Comparison of ENCODE assay signal across 8 cellular contexts in genomic region chr16:14824090-14824943, GRCh38. TPM values are rescaled to one million over a fixed set of nuclear protein-coding genes. Genes with fewer than 3 reads are reported as not detected.
DNase-seq lines count a peak whose midpoint lies in the region; ATAC-seq and TF ChIP-seq lines count a peak whose summit lies in the region.
"Not testable (repeated sequence)": the region's sequence is repeated elsewhere in the genome, so short reads cannot be mapped to it uniquely, and the experiment has no call there.

No MANE protein-coding gene starts in this region.

- not testable (repeated sequence) for H3K36me3 ChIP-seq in BE2C; PC-3 (ENCODE audit: low read depth, low read length); iPS-20b (ENCODE audit: insufficient read depth, low read depth, low read length); stomach

- H3K9me3 ChIP-seq in BE2C; PC-3 (ENCODE audit: low read length); iPS-20b (ENCODE audit: insufficient read depth, low read depth, low read length); stomach: not testable (repeated sequence)

- DNase-seq in BE2C (peak; percentile 7), stomach (peak; percentile 28)
- DNase-seq in PC-3; activated T-cell treated with anti-CD3 and anti-CD28 coated beads, Interleukin-2, amount 50 U/mL, for 72 hours; coronary artery (ENCODE audit: low spot score); Right ventricle myocardium superior; omental fat pad (ENCODE audit: low spot score): not testable (repeated sequence)

- POLR2A ChIA-PET in PC-3 (lab: Charles Lee; ENCODE audit: unreplicated experiment): not testable (repeated sequence)

- peak overlapping the region; percentile 28; the same call in 1 of the 2 replicates for H3K4me3 ChIP-seq in BE2C (ENCODE audit: low read depth, low read length)
- H3K4me3 ChIP-seq in PC-3 (ENCODE audit: low read length): not testable (repeated sequence)
- H3K4me3 ChIP-seq in coronary artery: peak overlapping the region; percentile 42
- peak overlapping the region; percentile 40; the same call in 1 of the 2 replicates for H3K4me3 ChIP-seq in iPS-20b (ENCODE audit: low read length)
- peak overlapping the region in 3 of 4 donors; percentile 13 to 25 (median 23) for H3K4me3 ChIP-seq in stomach

- H2AFZ ChIP-seq in PC-3 (ENCODE audit: low read length): not testable (repeated sequence)

- H3K4me1 Mint-ChIP-seq in activated T-cell treated with anti-CD3 and anti-CD28 coated beads, Interleukin-2, amount 50 U/mL, for 72 hours (ENCODE audit: low read depth): not testable (repeated sequence)

- H3K27ac Mint-ChIP-seq in activated T-cell treated with anti-CD3 and anti-CD28 coated beads, Interleukin-2, amount 50 U/mL, for 72 hours: not testable (repeated sequence)

- H3K9ac ChIP-seq in PC-3 (ENCODE audit: low read length); iPS-20b (ENCODE audit: low read depth, low read length): not testable (repeated sequence)

- not testable (repeated sequence) for H3K4me1 ChIP-seq in BE2C; PC-3 (ENCODE audit: insufficient read depth, low read length); iPS-20b (ENCODE audit: insufficient read depth, low read length); stomach

- TF ChIP-seq EP300 in stomach (IDR thresholded peaks at IDR 0.05): not testable (repeated sequence)

- not testable (repeated sequence) for H4K20me1 ChIP-seq in PC-3 (ENCODE audit: low read length)

- not testable (repeated sequence) for H3F3A ChIP-seq in PC-3 (ENCODE audit: low read length, unreplicated experiment)

- not testable (repeated sequence) for H3K36me3 Mint-ChIP-seq in activated T-cell treated with anti-CD3 and anti-CD28 coated beads, Interleukin-2, amount 50 U/mL, for 72 hours (ENCODE audit: insufficient read depth in 2 of 2)

- H3K79me2 ChIP-seq in PC-3 (ENCODE audit: low read length): not testable (repeated sequence)

- TF ChIP-seq POLR2A in stomach (IDR thresholded peaks at IDR 0.05): not testable (repeated sequence)

- not testable (repeated sequence) for H3K27me3 Mint-ChIP-seq in activated T-cell treated with anti-CD3 and anti-CD28 coated beads, Interleukin-2, amount 50 U/mL, for 72 hours (ENCODE audit: low read depth)

- not testable (repeated sequence) for H3K27ac ChIP-seq in PC-3 (ENCODE audit: low read length); coronary artery; iPS-20b (ENCODE audit: low read length); stomach

- not testable (repeated sequence) for BruUV-seq in PC-3 (replicated peaks; lab: Mats Ljungman, UMichigan)

- WGBS in stomach, 5 donors: 0 to 11% (median 5%) methylated on average over 2 to 7 of the region's 42 CpGs; no CpG with 5 or more reads in 2 of the 5 donors

- not testable (repeated sequence) for H3K4me3 Mint-ChIP-seq in activated T-cell treated with anti-CD3 and anti-CD28 coated beads, Interleukin-2, amount 50 U/mL, for 72 hours

- H3K27me3 ChIP-seq in BE2C; PC-3 (ENCODE audit: low read length); iPS-20b (ENCODE audit: insufficient read depth, low read length); stomach: not testable (repeated sequence)

- peak; percentile 80 for ATAC-seq in PC-3
- ATAC-seq in activated T-cell treated with anti-CD3 and anti-CD28 coated beads, Interleukin-2, amount 50 U/mL, for 72 hours (replicated peaks in 1 of 2): peak; percentile 43 to 53
- peak; percentile 91 for ATAC-seq in Right ventricle myocardium superior (ENCODE audit: poor library complexity)
- peak; percentile 66 for ATAC-seq in omental fat pad (ENCODE audit: low FRiP score)

- TF ChIP-seq CTCF in BE2C (IDR thresholded peaks at IDR 0.05; ENCODE audit: low read depth, low read length); PC-3 (conservative IDR thresholded peaks at IDR 0.05; ENCODE audit: low read depth, low read length); coronary artery (IDR thresholded peaks at IDR 0.05); omental fat pad (IDR thresholded peaks at IDR 0.05); stomach (IDR thresholded peaks at IDR 0.05): not testable (repeated sequence)

- not testable (repeated sequence) for H3K9me3 Mint-ChIP-seq in activated T-cell treated with anti-CD3 and anti-CD28 coated beads, Interleukin-2, amount 50 U/mL, for 72 hours

- H3K9me2 ChIP-seq in PC-3 (replicated peaks; ENCODE audit: low read length): not testable (repeated sequence)

- intact Hi-C loops in PC-3 (cut with micrococcal nuclease); Right ventricle myocardium superior (cut with DNase I); stomach (cut with DNase I; ENCODE audit: low total_unique reads): not testable (repeated sequence)

- CTCF ChIA-PET in PC-3 (lab: Charles Lee): not testable (repeated sequence)

- not testable (repeated sequence) for H3K4me2 ChIP-seq in PC-3 (ENCODE audit: low read length)

RNA-seq across cellular contexts. Expression of gene NOMO1, which starts 9.2 kb away (rescaled TPM):
- polyA plus RNA-seq in BE2C (2012; ENCODE audit: insufficient read depth, insufficient read length, low read depth): 130 TPM
- 72.4 and 76.1 TPM in 2 replicates for total RNA-seq in PC-3 (2014; rRNA removed)
- 10 to 100 TPM; 38.5 to 43.5 TPM for total RNA-seq in activated T-cell treated with anti-CD3 and anti-CD28 coated beads, Interleukin-2, amount 50 U/mL, for 72 hours
- 130 TPM for total RNA-seq in Right ventricle myocardium superior
- total RNA-seq in omental fat pad: 10 to 100 TPM; 28.2 to 74.2 (median 39.6) TPM
- 100 to 1,000 TPM in 1 of 5 donors, 10 to 100 TPM in 4; 18.5 to 153 (median 28.6) TPM for total RNA-seq in stomach
- 10 to 100 TPM; 15.6 to 21.9 (median 19.5) TPM for polyA plus RNA-seq in stomach
